Comparison of ENCODE assay signal across 10 cellular contexts in genomic region chr6:29631209-29631810, GRCh38.
DNase-seq lines count a peak whose midpoint lies in the region; ATAC-seq and TF ChIP-seq lines count a peak whose summit lies in the region.
"Had no signal": no experiment of that assay in that cellular context is flagged by ENCODE, and none has a peak within 500 bp of the region (broad histone marks: within the 10 kb centered on the region; RNA-seq: fewer than 3 reads in every experiment).

No MANE protein-coding gene starts in this region.

- no peak overlapping the region for H3K27ac ChIP-seq in DND-41 (ENCODE audit: low read length)
- no peak overlapping the region for H3K27ac ChIP-seq in OCI-LY3 (ENCODE audit: low read length)
- no peak overlapping the region for H3K27ac ChIP-seq in coronary artery

- H4K20me1 ChIP-seq in DND-41 (ENCODE audit: insufficient read depth, low read length) (0 out of 2 replicates have a peak, but pooled peaks cover 7% of the 10 kb centered on the region), OCI-LY3 (ENCODE audit: insufficient read depth, low read length) (peaks cover 7% of the 10 kb centered on the region; the same call in 1 of the 2 replicates)

- H3K4me2 ChIP-seq in DND-41 (ENCODE audit: insufficient read depth, low read length) (peak overlapping the region; percentile 69; the same call in 1 of the 2 replicates), OCI-LY3 (ENCODE audit: low read length) (peak overlapping the region; percentile 68)

- H3K27me3 Mint-ChIP-seq in nephron progenitor cell (ENCODE audit: low read depth, poor library complexity): peaks cover 29% of the 10 kb centered on the region

- H3K4me3 Mint-ChIP-seq in nephron progenitor cell: peak overlapping the region; percentile 90

- DNase-seq in DND-41: no peak
- DNase-seq in coronary artery (ENCODE audit: low spot score): no peak
- DNase-seq in nephron progenitor cell: peak; percentile 29
- DNase-seq in COLO829 (ENCODE audit: low spot score): no peak
- DNase-seq in NCI-H1092 treated with DMSO at 0.1 percent for 48 hours (lab: John Stamatoyannopoulos, UW): no peak
- no peak for DNase-seq in DMS79 (lab: John Stamatoyannopoulos, UW)
- DNase-seq: activated effector memory CD4-positive, alpha-beta T cell treated with Interleukin-2 at 50 U/mL for 16 hours had no signal

- H3K9me3 ChIP-seq in DND-41 (ENCODE audit: insufficient read depth, low read length, severe bottlenecking) (no peaks in the 10 kb centered on the region), OCI-LY3 (ENCODE audit: insufficient read depth, low read length) (no peaks in the 10 kb centered on the region)

- no peak overlapping the region for H3K9ac ChIP-seq in DND-41 (ENCODE audit: low read depth, low read length)
- H3K9ac ChIP-seq in OCI-LY3 (ENCODE audit: low read length): peak overlapping the region; percentile 89; the same call in 1 of the 2 replicates

- H3K4me1 ChIP-seq in DND-41 (ENCODE audit: insufficient read depth, low read length) (peaks cover 50% of the 10 kb centered on the region), OCI-LY3 (ENCODE audit: low read length) (peaks cover 25% of the 10 kb centered on the region)

- H3K79me2 ChIP-seq in DND-41 (ENCODE audit: insufficient read depth, low read length) (no peaks in the 10 kb centered on the region), OCI-LY3 (ENCODE audit: low read length) (no peaks in the 10 kb centered on the region)

- ATAC-seq in DND-41 (ENCODE audit: insufficient read depth, low read depth) (no peak), GM18511 (IDR thresholded peaks at IDR 0.05; ENCODE audit: unreplicated experiment) (no peak)
- ATAC-seq: Panc1 had no signal

- H3K27me3 ChIP-seq in DND-41 (ENCODE audit: insufficient read depth, low read length, poor library complexity) (no peaks in the 10 kb centered on the region), OCI-LY3 (ENCODE audit: low read depth, low read length) (no peaks in the 10 kb centered on the region)

- H2AFZ ChIP-seq in DND-41 (ENCODE audit: low read depth, low read length) (no peak overlapping the region), OCI-LY3 (ENCODE audit: low read depth, low read length) (no peak overlapping the region)

- no peak for TF ChIP-seq CTCF in DND-41 (IDR thresholded peaks at IDR 0.05; ENCODE audit: borderline replicate concordance, extremely low read depth, low read length, poor library complexity, severe bottlenecking)
- TF ChIP-seq CTCF in OCI-LY3 (IDR thresholded peaks at IDR 0.05; ENCODE audit: low read depth, low read length): no peak
- TF ChIP-seq CTCF in coronary artery (IDR thresholded peaks at IDR 0.05): no peak
- no peak for TF ChIP-seq CTCF in nephron progenitor cell (IDR thresholded peaks at IDR 0.05)

- no peak overlapping the region for H3K4me3 ChIP-seq in DND-41 (ENCODE audit: low read depth in 1 of 2, low read length in 2 of 2)
- H3K4me3 ChIP-seq in OCI-LY3 (ENCODE audit: low read length): peak overlapping the region; percentile 95
- H3K4me3 ChIP-seq in coronary artery: peak overlapping the region; percentile 89

- H3K27ac Mint-ChIP-seq in nephron progenitor cell: no peak overlapping the region

- peaks cover 62% of the 10 kb centered on the region for H3K4me1 Mint-ChIP-seq in nephron progenitor cell

- H3K36me3 ChIP-seq in DND-41 (ENCODE audit: insufficient read depth, low read length) (no peaks in the 10 kb centered on the region), OCI-LY3 (replicated peaks; ENCODE audit: low read depth, low read length) (peaks cover 9% of the 10 kb centered on the region)

- H3K36me3 Mint-ChIP-seq in nephron progenitor cell (ENCODE audit: low read depth): peaks cover 8% of the 10 kb centered on the region

- H3K9me3 Mint-ChIP-seq in nephron progenitor cell: no peaks in the 10 kb centered on the region

Comparison
In these comparisons a context has a peak if more than half of its experiments do, and no peak if none do; other contexts are left out.
1. H3K4me3 ChIP-seq: peak in OCI-LY3 (single experiment) and coronary artery (single experiment); none in DND-41 (0 of 2).